9 cellular contexts compared by ENCODE assay signal in genomic region chr1:9822490-9822889, GRCh38. TPM values are rescaled to one million over a fixed set of nuclear protein-coding genes. Genes with fewer than 3 reads are reported as not detected.
DNase-seq lines count a peak whose midpoint lies in the region; ATAC-seq and TF ChIP-seq lines count a peak whose summit lies in the region.
"Had no signal": no experiment of that assay in that cellular context is flagged by ENCODE, and none has a peak within 500 bp of the region (broad histone marks: within the 10 kb centered on the region; RNA-seq: fewer than 3 reads in every experiment).

No MANE protein-coding gene starts in this region.

- no peak for DNase-seq in activated CD4-positive, alpha-beta T cell treated with anti-CD3 and anti-CD28 coated beads, Interleukin-2, amount 10 ng/mL, durations not matched to agents 24 days and 14 days
- DNase-seq in activated CD4-positive, alpha-beta T cell treated with anti-CD3 and anti-CD28 coated beads for 1 hour, result no peak
- no peak for DNase-seq in activated naive CD8-positive, alpha-beta T cell treated with anti-CD3 and anti-CD28 coated beads, Interleukin-2, amount 10 ng/mL, durations not matched to agents 7 days and 5 days
- DNase-seq in kidney tubule cell (ENCODE audit: low spot score) (peak; percentile 10), thoracic aorta (ENCODE audit: low spot score) (no peak), foreskin melanocyte (no peak), amygdala (lab: John Stamatoyannopoulos, UW) (no peak)
- DNase-seq: T1000 had no signal

- H3K27ac Mint-ChIP-seq in activated CD4-positive, alpha-beta T cell treated with anti-CD3 and anti-CD28 coated beads, Interleukin-2, amount 10 ng/mL, durations not matched to agents 24 days and 14 days, result peak overlapping the region; percentile 82
- peak overlapping the region; percentile 89 for H3K27ac Mint-ChIP-seq in activated naive CD8-positive, alpha-beta T cell treated with anti-CD3 and anti-CD28 coated beads, Interleukin-2, amount 10 ng/mL, durations not matched to agents 7 days and 5 days

- no peak for TF ChIP-seq CTCF in thoracic aorta (IDR thresholded peaks at IDR 0.05)

- peaks cover 32% of the 10 kb centered on the region for H3K4me1 Mint-ChIP-seq in activated CD4-positive, alpha-beta T cell treated with anti-CD3 and anti-CD28 coated beads, Interleukin-2, amount 10 ng/mL, durations not matched to agents 24 days and 14 days
- H3K4me1 Mint-ChIP-seq in activated naive CD8-positive, alpha-beta T cell treated with anti-CD3 and anti-CD28 coated beads, Interleukin-2, amount 10 ng/mL, durations not matched to agents 7 days and 5 days, result peaks cover 30% of the 10 kb centered on the region

- H3K27ac ChIP-seq in thoracic aorta, result no peak overlapping the region

- no peaks in the 10 kb centered on the region for H3K9me3 Mint-ChIP-seq in activated CD4-positive, alpha-beta T cell treated with anti-CD3 and anti-CD28 coated beads, Interleukin-2, amount 10 ng/mL, durations not matched to agents 24 days and 14 days
- no peaks in the 10 kb centered on the region for H3K9me3 Mint-ChIP-seq in activated naive CD8-positive, alpha-beta T cell treated with anti-CD3 and anti-CD28 coated beads, Interleukin-2, amount 10 ng/mL, durations not matched to agents 7 days and 5 days

- H3K36me3 ChIP-seq in thoracic aorta, result no peaks in the 10 kb centered on the region

- ATAC-seq in activated naive CD8-positive, alpha-beta T cell treated with anti-CD3 and anti-CD28 coated beads, Interleukin-2, amount 10 ng/mL, durations not matched to agents 7 days and 5 days (ENCODE audit: low read depth), result no peak
- ATAC-seq in thoracic aorta (ENCODE audit: insufficient number of reproducible peaks, low FRiP score, low read depth) (no peak), GM19328 (IDR thresholded peaks at IDR 0.05; ENCODE audit: unreplicated experiment) (no peak)

- peaks cover 2% of the 10 kb centered on the region for H3K27me3 Mint-ChIP-seq in activated CD4-positive, alpha-beta T cell treated with anti-CD3 and anti-CD28 coated beads, Interleukin-2, amount 10 ng/mL, durations not matched to agents 24 days and 14 days
- peaks cover 1% of the 10 kb centered on the region for H3K27me3 Mint-ChIP-seq in activated naive CD8-positive, alpha-beta T cell treated with anti-CD3 and anti-CD28 coated beads, Interleukin-2, amount 10 ng/mL, durations not matched to agents 7 days and 5 days

- H3K9me3 ChIP-seq in thoracic aorta, result no peaks in the 10 kb centered on the region

- H3K4me3 Mint-ChIP-seq in activated CD4-positive, alpha-beta T cell treated with anti-CD3 and anti-CD28 coated beads, Interleukin-2, amount 10 ng/mL, durations not matched to agents 24 days and 14 days, result peak overlapping the region; percentile 92
- peak overlapping the region; percentile 98 for H3K4me3 Mint-ChIP-seq in activated naive CD8-positive, alpha-beta T cell treated with anti-CD3 and anti-CD28 coated beads, Interleukin-2, amount 10 ng/mL, durations not matched to agents 7 days and 5 days

- no peaks in the 10 kb centered on the region for H3K27me3 ChIP-seq in thoracic aorta (replicated peaks; ENCODE audit: insufficient read depth)

- POLR2A ChIA-PET in activated naive CD8-positive, alpha-beta T cell treated with anti-CD3 and anti-CD28 coated beads, Interleukin-2, amount 10 ng/mL, durations not matched to agents 7 days and 5 days (lab: Charles Lee), result no interaction called here

- intact Hi-C loops in activated CD4-positive, alpha-beta T cell treated with anti-CD3 and anti-CD28 coated beads, Interleukin-2, amount 10 ng/mL, durations not matched to agents 24 days and 14 days (cut with micrococcal nuclease), result loop anchor here (2.0 to 10.0 kb wide), 5 partner anchors 22 to 872 kb away; no protein-coding TSS in a partner anchor

- peaks cover 19 to 34% of the 10 kb centered on the region in 2 donors for H3K4me1 ChIP-seq in thoracic aorta (ENCODE audit: control insufficient read depth in 1 of 2, low read depth in 2 of 2)

- peaks cover 7% of the 10 kb centered on the region for H3K36me3 Mint-ChIP-seq in activated CD4-positive, alpha-beta T cell treated with anti-CD3 and anti-CD28 coated beads, Interleukin-2, amount 10 ng/mL, durations not matched to agents 24 days and 14 days (ENCODE audit: low read depth)
- peaks cover 10% of the 10 kb centered on the region for H3K36me3 Mint-ChIP-seq in activated naive CD8-positive, alpha-beta T cell treated with anti-CD3 and anti-CD28 coated beads, Interleukin-2, amount 10 ng/mL, durations not matched to agents 7 days and 5 days

- peak overlapping the region; percentile 90 for H3K4me3 ChIP-seq in thoracic aorta

RNA-seq across cellular contexts. Expression of gene CLSTN1, which starts 1.3 kb away (rescaled TPM):
- 42.1 and 43.8 TPM in 2 replicates for total RNA-seq in activated CD4-positive, alpha-beta T cell treated with anti-CD3 and anti-CD28 coated beads, Interleukin-2, amount 10 ng/mL, durations not matched to agents 24 days and 14 days
- 100 to 1,000 TPM; 104 to 106 TPM for total RNA-seq in activated naive CD8-positive, alpha-beta T cell treated with anti-CD3 and anti-CD28 coated beads, Interleukin-2, amount 10 ng/mL, durations not matched to agents 7 days and 5 days
- total RNA-seq in thoracic aorta, result 10 to 100 TPM; 78.6 to 81.9 TPM
